ENCODE assay signal across 8 cellular contexts in the genomic region with DNA sequence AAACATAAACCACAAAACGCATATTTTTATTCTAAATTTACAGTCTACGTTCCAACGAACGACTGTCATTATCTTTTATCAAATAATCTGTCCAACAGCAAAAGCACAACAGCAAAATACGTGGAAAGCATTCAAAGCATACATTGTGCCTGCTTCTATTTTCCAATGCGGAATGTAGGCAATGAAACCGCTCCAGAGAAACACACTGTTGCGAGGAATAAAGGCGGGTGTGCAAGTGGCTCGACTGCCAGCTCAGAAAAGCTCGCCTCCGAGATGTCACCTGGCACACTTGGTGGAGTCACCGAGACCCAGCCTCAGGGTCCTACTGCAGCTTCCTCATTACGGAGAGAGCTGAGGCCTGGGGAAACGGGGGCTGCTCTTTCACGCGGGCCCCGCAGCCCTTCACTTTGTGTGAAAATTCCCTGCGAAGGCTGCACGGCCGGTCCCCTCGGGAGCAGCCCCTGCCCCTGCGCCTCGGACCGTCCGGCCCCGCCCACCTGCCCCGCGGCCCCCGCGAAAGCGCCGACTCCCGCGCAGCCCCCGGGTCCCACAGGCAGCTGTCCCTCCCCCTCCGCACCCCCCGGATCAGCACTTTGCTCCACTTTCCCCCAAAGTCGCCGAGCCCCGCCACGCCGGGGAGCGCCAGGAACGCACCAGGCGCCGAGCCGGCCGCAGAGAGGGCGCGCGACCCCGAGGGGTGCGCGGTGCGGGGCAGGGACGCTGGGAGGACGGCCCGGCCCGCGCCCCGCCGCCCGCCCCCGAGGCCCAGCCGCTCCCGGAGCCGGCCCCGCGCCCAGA. TPM values are rescaled to one million over a fixed set of nuclear protein-coding genes. Genes with fewer than 3 reads are reported as not detected.
DNase-seq lines count a peak whose midpoint lies in the region; ATAC-seq lines count a peak whose summit lies in the region.

No MANE protein-coding gene starts in this region.

- under 1% methylated on average over 70 of the region's 70 CpGs for WGBS in urinary bladder

- H3K36me3 ChIP-seq in urinary bladder (ENCODE audit: insufficient read depth), result no peaks in the 10 kb centered on the region

- no peaks in the 10 kb centered on the region for H3K4me1 ChIP-seq in urinary bladder (ENCODE audit: insufficient read depth)

- intact Hi-C loops in left cardiac atrium (cut with DNase I), result loop anchor here in 1 of 2 donors (10.0 kb wide), 2 partner anchors 75 to 95 kb away; no protein-coding TSS in a partner anchor

- ATAC-seq in HG03520 (IDR thresholded peaks at IDR 0.05; ENCODE audit: unreplicated experiment) (peak; percentile 12), left cardiac atrium (peak; percentile 22 to 45)

- in situ Hi-C loops in Caki2 (cut with HindIII; ENCODE audit: low pct_unique_long_range_greater_than_20kb, low sequenced_read_pairs) (no loop called here), SK-MEL-5 (cut with HindIII; ENCODE audit: low pct_unique_long_range_greater_than_20kb, low sequenced_read_pairs) (no loop called here)

- H3K4me3 ChIP-seq in urinary bladder (ENCODE audit: low read depth, low read length), result peak overlapping the region; percentile 91

- peak overlapping the region; percentile 66 for H3K27ac ChIP-seq in urinary bladder (ENCODE audit: low read depth)

- DNase-seq in Caki2 (ENCODE audit: low read depth) (peak; percentile 16), SK-MEL-5 (ENCODE audit: low read depth, low spot score) (peak; percentile 35), left cardiac atrium (peak; percentile 51), pons (ENCODE audit: low spot score) (peak; percentile 74), dedifferentiated amniotic fluid mesenchymal stem cell (ENCODE audit: extremely low spot score) (no peak)
- peak; percentile 25 for DNase-seq in activated naive CD8-positive, alpha-beta T cell treated with anti-CD3 and anti-CD28 coated beads, Interleukin-2, amount 50 U/mL, for 16 hours (ENCODE audit: low read depth, low spot score)

RNA-seq across cellular contexts. Expression of gene MGAT4A, which starts 0.7 kb away (rescaled TPM):
- 1.8 and 2.7 TPM in 2 replicates for total RNA-seq in Caki2 (2014; rRNA removed; shearing (Covaris generic); ENCODE audit: low replicate concordance)
- 16.3 and 22.0 TPM in 2 replicates for total RNA-seq in SK-MEL-5 (2014; rRNA removed; shearing (Covaris generic))
- 7.4 and 10.2 TPM in 2 replicates for polyA plus RNA-seq in SK-MEL-5 (2015; cell fraction: cytosol; rRNA removed)
- 8.9 and 9.3 TPM in 2 replicates for polyA plus RNA-seq in SK-MEL-5 (2015; cell fraction: nucleus; rRNA removed)
- total RNA-seq in left cardiac atrium, result 10 to 100 TPM; 28.2 to 41.6 TPM
- 23.8 TPM for total RNA-seq in urinary bladder
- polyA plus RNA-seq in urinary bladder, result 8.7 TPM
